Comparison of ENCODE assay signal across 19 cellular contexts in the genomic region with DNA sequence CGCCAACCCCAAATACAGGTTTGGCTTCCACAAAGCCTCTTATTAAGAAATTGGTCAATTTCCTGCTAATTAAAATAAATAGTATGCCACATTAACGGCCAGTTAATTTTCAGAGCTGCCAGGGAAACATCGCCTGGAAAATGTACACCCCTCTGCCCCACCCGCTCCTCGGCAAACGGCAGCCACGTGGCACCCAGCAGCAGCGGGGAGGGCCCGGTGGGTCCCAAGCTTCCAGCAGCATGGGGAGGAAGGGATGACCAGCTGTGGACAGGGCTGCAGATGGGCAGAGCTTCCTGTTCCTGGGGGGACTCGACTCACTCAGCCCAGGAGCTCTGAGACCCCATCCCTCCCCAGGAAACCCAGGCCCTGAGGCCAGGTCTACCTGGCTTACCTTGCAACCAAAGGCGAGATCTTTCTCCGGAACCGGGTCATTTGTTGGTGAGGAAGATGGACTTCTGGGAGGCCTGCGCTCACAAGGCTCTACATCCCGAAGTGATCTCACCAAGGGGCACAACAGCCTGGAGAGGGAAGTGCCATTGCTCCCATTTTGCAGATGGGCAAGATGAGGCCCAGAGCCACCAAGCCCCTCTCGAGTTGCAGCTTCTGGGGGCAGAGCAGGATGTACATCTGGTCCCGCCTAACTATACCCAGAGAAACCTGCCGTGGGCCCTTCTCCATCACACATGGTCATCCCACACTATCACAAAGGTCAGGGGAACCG.
DNase-seq lines count a peak whose midpoint lies in the region; ATAC-seq, FAIRE-seq and TF ChIP-seq lines count a peak whose summit lies in the region.
"Had no signal": no experiment of that assay in that cellular context is flagged by ENCODE, and none has a peak within 500 bp of the region (broad histone marks: within the 10 kb centered on the region; RNA-seq: fewer than 3 reads in every experiment).

No MANE protein-coding gene starts in this region.

- no peak overlapping the region for H2BK5ac ChIP-seq in mesenchymal stem cell (ENCODE audit: low read depth, low read length, poor library complexity, severe bottlenecking)
- H2BK5ac ChIP-seq in trophoblast cell (ENCODE audit: low read depth, low read length, poor library complexity), result no peak overlapping the region

- H3K4me1 ChIP-seq in HepG2 (ENCODE audit: insufficient read depth, low read length) (peaks cover 71% of the 10 kb centered on the region), right lobe of liver (no peaks in the 10 kb centered on the region), mesenchymal stem cell (ENCODE audit: control insufficient read depth, insufficient read depth, low read depth, low read length) (no peaks in the 10 kb centered on the region), trophoblast cell (ENCODE audit: control insufficient read depth in 1 of 2, insufficient read depth in 2 of 2, low read length in 2 of 2) (peaks cover 11 to 13% of the 10 kb centered on the region in 2 experiments)
- H3K4me1 ChIP-seq: A549, HAP-1 had no signal

- H2AFZ ChIP-seq in HepG2 (ENCODE audit: low read length) (no peak overlapping the region), mesenchymal stem cell (ENCODE audit: low read depth, low read length) (no peak overlapping the region), trophoblast cell (ENCODE audit: insufficient read depth, low read length, poor library complexity) (no peak overlapping the region)

- no peak overlapping the region for H3K14ac ChIP-seq in mesenchymal stem cell (ENCODE audit: low read length in 2 of 2)
- H3K14ac ChIP-seq in trophoblast cell (ENCODE audit: low read length), result no peak overlapping the region

- TF ChIP-seq POLR2A in HepG2 (IDR thresholded peaks at IDR 0.05; ENCODE audit: insufficient read depth in 1 of 2, low read depth in 2 of 2, low read length in 2 of 2) (no peak), right lobe of liver (IDR thresholded peaks at IDR 0.05) (no peak)

- H3K79me2 ChIP-seq in HepG2 (ENCODE audit: insufficient read depth, low read length) (no peaks in the 10 kb centered on the region), trophoblast cell (ENCODE audit: control insufficient read depth, insufficient read depth, low read length, poor library complexity) (no peaks in the 10 kb centered on the region)

- no peaks in the 10 kb centered on the region for H4K20me1 ChIP-seq in HepG2 (ENCODE audit: insufficient read depth, low read length)

- ATAC-seq in HepG2 (no peak), right lobe of liver (no peak)
- ATAC-seq: A549 had no signal

- no peak overlapping the region for H2BK12ac ChIP-seq in mesenchymal stem cell (ENCODE audit: low read length in 2 of 2)
- H2BK12ac ChIP-seq in trophoblast cell (ENCODE audit: low read length), result no peak overlapping the region

- H3K9me3 ChIP-seq in HepG2 (ENCODE audit: low read length), result no peaks in the 10 kb centered on the region
- no peaks in the 10 kb centered on the region for H3K9me3 ChIP-seq in right lobe of liver
- no peaks in the 10 kb centered on the region for H3K9me3 ChIP-seq in mesenchymal stem cell (ENCODE audit: control insufficient read depth, low read length)
- H3K9me3 ChIP-seq in trophoblast cell (ENCODE audit: insufficient read depth, low read depth, low read length), result no peaks in the 10 kb centered on the region
- H3K9me3 ChIP-seq: A549, HAP-1 had no signal

- H3K18ac ChIP-seq in mesenchymal stem cell (ENCODE audit: low read depth in 1 of 2, low read length in 2 of 2), result no peak overlapping the region
- no peak overlapping the region for H3K18ac ChIP-seq in trophoblast cell (ENCODE audit: low read length)

- no TSS peak for BruUV-seq in HepG2 (replicated peaks; lab: Mats Ljungman, UMichigan)

- intact Hi-C loops in HepG2 (cut with micrococcal nuclease; ENCODE audit: unreplicated experiment) (no loop called here), right lobe of liver (cut with DNase I) (loop anchor here in 1 of 2 donors (10.0 kb wide), 1 partner anchor 107 kb away; no protein-coding TSS in a partner anchor)

- in situ Hi-C loops in HepG2 (cut with HindIII; ENCODE audit: extremely low pct_ligation_motif_present, low pct_unique_long_range_greater_than_20kb), result no loop called here

- H3K4ac ChIP-seq in mesenchymal stem cell (ENCODE audit: low read depth in 1 of 2, low read length in 2 of 2) (no peak overlapping the region), trophoblast cell (ENCODE audit: low read depth, low read length) (no peak overlapping the region)

- H3K4me2 ChIP-seq in HepG2 (ENCODE audit: low read depth, low read length) (no peak overlapping the region), mesenchymal stem cell (ENCODE audit: low read length, poor library complexity, severe bottlenecking) (no peak overlapping the region), trophoblast cell (ENCODE audit: low read length) (no peak overlapping the region)
- H3K4me2 ChIP-seq: A549 had no signal

- TF ChIP-seq CTCF in HepG2 (CRISPR knock-in tag; IDR thresholded peaks at IDR 0.05), result no peak
- TF ChIP-seq CTCF in right lobe of liver (IDR thresholded peaks at IDR 0.05), result no peak

- no peak overlapping the region for H4K12ac ChIP-seq in trophoblast cell (ENCODE audit: low read depth, low read length)

- H3K79me1 ChIP-seq in mesenchymal stem cell (replicated peaks; ENCODE audit: low read length, poor library complexity, severe bottlenecking) (no peaks in the 10 kb centered on the region), trophoblast cell (ENCODE audit: low read length) (peaks cover 2% of the 10 kb centered on the region)

- CTCF ChIA-PET in HepG2 (lab: Yijun Ruan, JAX; ENCODE audit: low intra/inter-chr PET ratio, low total read pairs), result no interaction called here

- H3K27ac ChIP-seq in HepG2 (ENCODE audit: extremely low read length, insufficient read depth, low read length) (no peak overlapping the region), right lobe of liver (no peak overlapping the region), mesenchymal stem cell (ENCODE audit: low read length, poor library complexity, severe bottlenecking) (no peak overlapping the region), trophoblast cell (ENCODE audit: low read depth, low read length) (no peak overlapping the region)
- H3K27ac ChIP-seq: A549, HL-60 had no signal

- H3K36me3 ChIP-seq in HepG2 (replicated peaks in 1 of 2; ENCODE audit: control insufficient read depth in 1 of 2, insufficient read depth in 2 of 2, low read length in 2 of 2) (no peaks in the 10 kb centered on the region), right lobe of liver (no peaks in the 10 kb centered on the region), mesenchymal stem cell (ENCODE audit: control insufficient read depth in 1 of 2, insufficient read depth in 2 of 2, low read depth in 1 of 2, low read length in 2 of 2) (no peaks in the 10 kb centered on the region), trophoblast cell (ENCODE audit: control insufficient read depth in 1 of 2, insufficient read depth in 2 of 2, low read length in 2 of 2) (no peaks in the 10 kb centered on the region)
- H3K36me3 ChIP-seq: HAP-1 had no signal

- no peak overlapping the region for H2BK15ac ChIP-seq in mesenchymal stem cell (ENCODE audit: low read depth, poor library complexity, severe bottlenecking)

- no peak overlapping the region for H3K23ac ChIP-seq in mesenchymal stem cell (ENCODE audit: low read length in 2 of 2)
- no peak overlapping the region for H3K23ac ChIP-seq in trophoblast cell (ENCODE audit: low read length)

- DNase-seq in HepG2 (ENCODE audit: low spot score), result no peak
- no peak for DNase-seq in right lobe of liver
- no peak for DNase-seq in mesenchymal stem cell
- DNase-seq in trophoblast cell, result no peak
- DNase-seq in midbrain (lab: John Stamatoyannopoulos, UW), result no peak
- DNase-seq in stimulated activated CD4-positive, alpha-beta T cell treated with anti-CD3 and anti-CD28 coated beads, Interleukin-4, amount 100 ng/mL, for 24 hours, result no peak
- DNase-seq in pons (ENCODE audit: low spot score), result no peak
- no peak for DNase-seq in NCI-H1436 treated with DMSO at 0.1 percent for 48 hours (lab: John Stamatoyannopoulos, UW)
- DNase-seq: Calu3; CD4-positive, alpha-beta T cell; GF-D8; Kasumi-1; MM.1S; NCI-H1092 treated with DMSO at 0.1 percent for 48 hours; NCI-H1694 treated with DMSO at 0.1 percent for 48 hours; NCI-H82 had no signal

- H3K27me3 ChIP-seq in HepG2 (ENCODE audit: control insufficient read depth in 1 of 2, insufficient read depth in 2 of 2, low read length in 2 of 2) (no peaks in the 10 kb centered on the region), right lobe of liver (no peaks in the 10 kb centered on the region), mesenchymal stem cell (ENCODE audit: control insufficient read depth in 1 of 2, insufficient read depth in 1 of 2, low read length in 2 of 2) (peaks cover 7 to 23% of the 10 kb centered on the region in 2 experiments), trophoblast cell (ENCODE audit: insufficient read depth, low read length) (no peaks in the 10 kb centered on the region)

- POLR2A ChIA-PET in HepG2 (lab: Yijun Ruan, JAX), result no interaction called here

- H4K8ac ChIP-seq in mesenchymal stem cell (ENCODE audit: low read length) (no peak overlapping the region), trophoblast cell (ENCODE audit: low read depth, low read length) (no peak overlapping the region)

- no peak overlapping the region for H2BK120ac ChIP-seq in mesenchymal stem cell (ENCODE audit: low read depth, low read length)
- no peak overlapping the region for H2BK120ac ChIP-seq in trophoblast cell (ENCODE audit: insufficient read depth, low read length, poor library complexity)

- H2AK5ac ChIP-seq in mesenchymal stem cell (ENCODE audit: low read length, severe bottlenecking), result no peak overlapping the region
- H2AK5ac ChIP-seq in trophoblast cell (ENCODE audit: low read length), result no peak overlapping the region

- H4K91ac ChIP-seq in mesenchymal stem cell (ENCODE audit: low read length), result peak overlapping the region; percentile 14
- peak overlapping the region; percentile 11 for H4K91ac ChIP-seq in trophoblast cell (ENCODE audit: low read depth, low read length)

- no peak for TF ChIP-seq RAD21 in HepG2 (CRISPR knock-in tag; IDR thresholded peaks at IDR 0.05)

- TF ChIP-seq EP300 in HepG2 (IDR thresholded peaks at IDR 0.05; ENCODE audit: low read depth in 2 of 2, low read length in 2 of 2), result no peak
- no peak for TF ChIP-seq EP300 in HepG2 (CRISPR knock-in tag; IDR thresholded peaks at IDR 0.05; ENCODE audit: borderline replicate concordance)

- H3K4me3 ChIP-seq in HepG2 (replicated peaks in 1 of 3; ENCODE audit: insufficient read depth in 1 of 3, low read depth in 2 of 3, low read length in 3 of 3) (no peak overlapping the region), right lobe of liver (no peak overlapping the region), mesenchymal stem cell (ENCODE audit: insufficient read depth in 1 of 2, low read depth in 1 of 2, low read length in 2 of 2) (no peak overlapping the region), trophoblast cell (ENCODE audit: low read depth, low read length) (no peak overlapping the region)
- H3K4me3 ChIP-seq: A549, HAP-1 had no signal

- H3K9ac ChIP-seq in HepG2 (ENCODE audit: insufficient read depth, low read depth, low read length) (no peak overlapping the region), mesenchymal stem cell (ENCODE audit: low read length) (no peak overlapping the region), trophoblast cell (ENCODE audit: low read length) (no peak overlapping the region)

- no peak for FAIRE-seq in HepG2 (lab: Jason Lieb, UNC)
- FAIRE-seq: A549 had no signal

- WGBS in HepG2 (ENCODE audit: low lambda C conversion rate), result 61% methylated on average over 10 of the region's 19 CpGs
- WGBS in right lobe of liver (ENCODE audit: insufficient coverage, low coverage, low lambda C conversion rate, missing lambda C conversion rate), result 57% methylated on average over 11 of the region's 19 CpGs
- 68% methylated on average over 16 of the region's 19 CpGs for WGBS in mesenchymal stem cell
- WGBS in trophoblast cell (ENCODE audit: extremely low coverage, insufficient coverage, insufficient read length), result no CpG with 5 or more reads among the region's 19 CpGs
